Comparison of ENCODE assay signal across 1 cellular context in genomic region chr17:41771389-41772206, GRCh38.
TF ChIP-seq lines count a peak whose summit lies in the region.

No MANE protein-coding gene starts in this region.

TF ChIP-seq in K562, 482 proteins besides CTCF, POLR2A, EP300 and RAD21:
- TF ChIP-seq BCL6 (CRISPR knock-in tag; IDR thresholded peaks at IDR 0.05), result no peak
- 0 out of 2 replicates have a peak, but pooled peaks have one; percentile 16 for TF ChIP-seq POLR2G (IDR thresholded peaks at IDR 0.05; ENCODE audit: low read depth, low read length)
- TF ChIP-seq RBFOX2 (IDR thresholded peaks at IDR 0.05; ENCODE audit: low read depth, low read length), result 0 out of 2 replicates have a peak, but pooled peaks have one; percentile 25
- TF ChIP-seq NCOR1 (IDR thresholded peaks at IDR 0.05), result no peak
- TF ChIP-seq KLF16 (IDR thresholded peaks at IDR 0.05), result no peak
- no peak for TF ChIP-seq NFXL1 (CRISPR knock-in tag; IDR thresholded peaks at IDR 0.05)
- TF ChIP-seq MCM3 (IDR thresholded peaks at IDR 0.05), result no peak
- TF ChIP-seq THAP12 (CRISPR knock-in tag; IDR thresholded peaks at IDR 0.05), result no peak
- no peak for TF ChIP-seq RBM34 (IDR thresholded peaks at IDR 0.05; ENCODE audit: borderline replicate concordance, insufficient read depth, low read length)
